In genomic region chr2:63189026-63189425, GRCh38 we compare ENCODE assay signal across 7 cellular contexts.
DNase-seq lines count a peak whose midpoint lies in the region; TF ChIP-seq lines count a peak whose summit lies in the region.

No MANE protein-coding gene starts in this region.

- H3K36me3 ChIP-seq in HEK293 (ENCODE audit: control insufficient read depth in 2 of 2, insufficient read depth in 1 of 2, low read length in 2 of 2) (no peaks in the 10 kb centered on the region), stomach (no peaks in the 10 kb centered on the region)

- CTCF ChIA-PET in HEK293 (lab: Yijun Ruan, JAX) = interaction anchor here (0.6 to 1.7 kb wide), 10 partner anchors 15 to 732 kb away, joined by 3 to 7 read pairs (median 4); no protein-coding TSS in a partner anchor

- peak; percentile 16 for DNase-seq in NCI-H82 treated with DMSO at 0.1 percent for 48 hours (lab: John Stamatoyannopoulos, UW; ENCODE audit: unreplicated experiment)
- peak; percentile 18 for DNase-seq in epithelial cell of proximal tubule (ENCODE audit: low read depth)
- DNase-seq in stromal cell of bone marrow (ENCODE audit: low read depth) = peak; percentile 8
- DNase-seq in stomach = no peak
- DNase-seq in activated T-cell treated with anti-CD3 and anti-CD28 coated beads for 4 hours = no peak

- 32 to 47% (median 37%) methylated on average over 4 of the region's 4 CpGs for WGBS in stomach, 5 donors

- peak; percentile 92 for TF ChIP-seq CTCF in GM12875 (IDR thresholded peaks at IDR 0.05; ENCODE audit: borderline replicate concordance, insufficient read depth, low read depth, low read length)
- peak; percentile 14; the same call in 1 of the 2 replicates for TF ChIP-seq CTCF in HEK293 (tag by site-specific recombination; IDR thresholded peaks at IDR 0.05)
- peak; percentile 86 for TF ChIP-seq CTCF in epithelial cell of proximal tubule (conservative IDR thresholded peaks at IDR 0.05; ENCODE audit: low read depth, low read length)
- peak in 2 of 7 experiments; percentile 12 to 17 for TF ChIP-seq CTCF in stomach (IDR thresholded peaks at IDR 0.05)

- no peak for TF ChIP-seq EP300 in stomach (IDR thresholded peaks at IDR 0.05)

- H3K27ac ChIP-seq in HEK293 (ENCODE audit: extremely low read depth, low read depth, low read length) = no peak overlapping the region
- H3K27ac ChIP-seq in stomach = no peak overlapping the region

- H3K4me1 ChIP-seq in HEK293 (ENCODE audit: control insufficient read depth, insufficient read depth, low read length) (peaks cover 15% of the 10 kb centered on the region; the same call in 1 of the 2 replicates), stomach (no peaks in the 10 kb centered on the region)

- TF ChIP-seq POLR2A in stomach (IDR thresholded peaks at IDR 0.05) = no peak

- intact Hi-C loops in stomach (cut with DNase I; ENCODE audit: low total_unique reads) = no loop called here

- POLR2A ChIA-PET in HEK293 (lab: Yijun Ruan, JAX) = no interaction called here

- no peaks in the 10 kb centered on the region for H3K27me3 ChIP-seq in stomach

- H3K4me3 ChIP-seq in GM12875 (ENCODE audit: low read depth, low read length) (no peak overlapping the region), HEK293 (ENCODE audit: low read depth, low read length) (no peak overlapping the region), epithelial cell of proximal tubule (ENCODE audit: low read depth, low read length) (no peak overlapping the region), stomach (no peak overlapping the region)

- H3K9me3 ChIP-seq in HEK293 (ENCODE audit: control insufficient read depth, insufficient read depth, low read depth, low read length) = no peaks in the 10 kb centered on the region
- H3K9me3 ChIP-seq in stomach = peaks cover 0 to 23% (median 8%) of the 10 kb centered on the region in 4 donors

TF ChIP-seq in HEK293, 187 proteins besides CTCF, POLR2A, EP300 and RAD21:
- TF ChIP-seq ZNF48 (tag by site-specific recombination; IDR thresholded peaks at IDR 0.05) (no peak), ZNF473 (tag by site-specific recombination; IDR thresholded peaks at IDR 0.05) (no peak), SCRT1 (tag by site-specific recombination; IDR thresholded peaks at IDR 0.05; ENCODE audit: borderline replicate concordance) (no peak), ZNF660 (tag by site-specific recombination; IDR thresholded peaks at IDR 0.05) (no peak), ZNF654 (tag by site-specific recombination; IDR thresholded peaks at IDR 0.05; ENCODE audit: low read depth) (peak; percentile 51), ZEB2 (tag by site-specific recombination; IDR thresholded peaks at IDR 0.05) (no peak), REPIN1 (tag by site-specific recombination; IDR thresholded peaks at IDR 0.05; ENCODE audit: low read depth) (no peak)

Comparison
In these comparisons a context has a peak if more than half of its experiments do, and no peak if none do; other contexts are left out.
1. DNase-seq: peak in NCI-H82 treated with DMSO at 0.1 percent for 48 hours (single experiment), epithelial cell of proximal tubule (single experiment) and stromal cell of bone marrow (single experiment); none in stomach (single experiment) and activated T-cell treated with anti-CD3 and anti-CD28 coated beads for 4 hours (single experiment).